Comparison of ENCODE assay signal across 9 cellular contexts in the genomic region with DNA sequence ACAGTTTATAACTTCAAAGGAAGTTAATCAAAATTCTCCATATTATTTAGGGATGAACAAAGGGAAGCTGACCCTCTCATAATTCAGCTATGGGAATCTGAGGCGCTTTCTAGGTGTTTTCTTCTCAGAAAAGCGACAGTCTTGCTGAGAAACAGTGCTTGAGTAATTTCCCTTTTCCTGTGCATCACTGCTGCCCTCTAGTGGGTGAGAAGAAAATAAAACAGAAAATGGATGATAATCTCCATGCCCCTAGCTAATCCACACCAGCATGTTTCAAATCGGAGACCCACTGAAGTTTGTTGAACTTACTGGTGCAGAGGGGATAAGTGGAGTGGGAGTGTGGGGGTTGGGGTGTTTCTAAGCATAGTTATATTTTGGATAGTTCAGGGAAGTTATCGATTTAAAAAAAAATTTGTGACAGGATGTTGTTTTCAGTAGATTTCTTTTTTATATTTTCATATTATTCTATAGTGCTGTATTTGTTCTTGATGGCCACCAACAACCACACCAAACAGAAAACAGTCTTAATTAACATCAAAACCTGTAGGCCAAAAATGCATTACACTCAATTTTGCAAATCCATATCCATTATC. TPM values are rescaled to one million over a fixed set of nuclear protein-coding genes. Genes with fewer than 3 reads are reported as not detected.
DNase-seq lines count a peak whose midpoint lies in the region; ATAC-seq, FAIRE-seq and TF ChIP-seq lines count a peak whose summit lies in the region.
"Had no signal": no experiment of that assay in that cellular context is flagged by ENCODE, and none has a peak within 500 bp of the region (broad histone marks: within the 10 kb centered on the region; RNA-seq: fewer than 3 reads in every experiment).

No MANE protein-coding gene starts in this region.

- no peak overlapping the region for H3K4me3 ChIP-seq in K562

- in situ Hi-C loops in K562 (cut with MboI): no loop called here

- peak; percentile 77 for FAIRE-seq in K562 (lab: Jason Lieb, UNC)

- intact Hi-C loops in K562 (cut with micrococcal nuclease): loop anchor here (1.0 to 2.0 kb wide), 2 partner anchors 22 to 129 kb away; a partner anchor contains a TSS

- TF ChIP-seq RAD21 in K562 (CRISPR knock-in tag; conservative IDR thresholded peaks at IDR 0.05 in 1 of 2, IDR thresholded peaks at IDR 0.05 in 1 of 2): peak; percentile 43 to 56

- H3K79me2 ChIP-seq in K562 (ENCODE audit: control insufficient read depth, insufficient read depth, low read length): peaks cover 47% of the 10 kb centered on the region

- ATAC-seq in HG03442 (IDR thresholded peaks at IDR 0.05; ENCODE audit: unreplicated experiment) (peak; percentile 42), K562 (peak; percentile 81), GM21825 (IDR thresholded peaks at IDR 0.05; ENCODE audit: unreplicated experiment) (no peak)
- peak; percentile 21 for ATAC-seq in stimulated activated naive CD8-positive, alpha-beta T cell treated with anti-CD3 and anti-CD28 coated beads, Interleukin-15, Interleukin-2, amounts not matched to agents 100 U/mL and 50 U/mL, for 24 hours

- BruUV-seq in K562 (replicated peaks; lab: Mats Ljungman, UMichigan): no TSS peak

- H3K9ac ChIP-seq in K562 (ENCODE audit: insufficient read depth in 1 of 2, low read depth in 2 of 2, low read length in 2 of 2): no peak overlapping the region

- H3K4me2 ChIP-seq in K562 (ENCODE audit: insufficient read depth, low read length): no peak overlapping the region

- peak in 4 of 6 experiments; percentile 13 to 82 (median 60) for DNase-seq in stimulated activated naive CD4-positive, alpha-beta T cell (lab: John Stamatoyannopoulos, UW)
- DNase-seq in stimulated activated naive CD4-positive, alpha-beta T cell treated with Interleukin-2 at 50 U/mL for 16 hours (lab: John Stamatoyannopoulos, UW): no peak
- DNase-seq in NOMO-1 treated with dmso at 0.1 percent for 144 hours (lab: John Stamatoyannopoulos, UW; ENCODE audit: unreplicated experiment) (peak; percentile 36), K562 (ENCODE audit: extremely low read depth in 1 of 4, low spot score in 3 of 4) (peak; percentile 24 to 74 (median 44)), iPS-NIHi7 (ENCODE audit: extremely low spot score) (peak; percentile 72)
- no peak for DNase-seq in stimulated activated naive CD8-positive, alpha-beta T cell treated with anti-CD3 and anti-CD28 coated beads, Interleukin-15, Interleukin-2, amounts not matched to agents 100 U/mL and 50 U/mL, for 24 hours

- CTCF ChIA-PET in K562 (lab: Yijun Ruan, JAX; ENCODE audit: low intra/inter-chr PET ratio): interaction anchor here (1.3 kb wide), 1 partner anchor 129 kb away, joined by 6 read pairs; no protein-coding TSS in a partner anchor

- H3K9me3 ChIP-seq in K562 (replicated peaks; ENCODE audit: control insufficient read depth, insufficient read depth, low read depth, low read length): no peaks in the 10 kb centered on the region

- TF ChIP-seq POLR2A in K562 (conservative IDR thresholded peaks at IDR 0.05): no peak

- 0 out of 2 replicates have a peak, but pooled peaks cover 4% of the 10 kb centered on the region for H4K20me1 ChIP-seq in K562 (replicated peaks; ENCODE audit: control insufficient read depth, insufficient read depth, low read length)

- WGBS in K562 (ENCODE audit: insufficient coverage, low coverage, missing lambda C conversion rate): 0% methylated on average over 4 of the region's 4 CpGs

- TF ChIP-seq EP300 in K562 (IDR thresholded peaks at IDR 0.05; ENCODE audit: low read length): no peak

- peak; percentile 57 to 68 (median 67) for TF ChIP-seq CTCF in K562 (IDR thresholded peaks at IDR 0.05 in 2 of 3, conservative IDR thresholded peaks at IDR 0.05 in 1 of 3; ENCODE audit: insufficient read depth in 2 of 3, low read depth in 1 of 3, low read length in 3 of 3)

- H3K27ac ChIP-seq in K562 (ENCODE audit: extremely low read depth, low read depth, low read length): no peak overlapping the region

- H3K27me3 ChIP-seq in K562 (ENCODE audit: control insufficient read depth in 2 of 2, insufficient read depth in 2 of 2, low read length in 2 of 2): no peaks in the 10 kb centered on the region

- H3K36me3 ChIP-seq in K562 (ENCODE audit: control insufficient read depth, insufficient read depth, low read length): peaks cover 49% of the 10 kb centered on the region; the same call in 2 of the 3 replicates

- H2AFZ ChIP-seq in K562 (ENCODE audit: low read depth, low read length): no peak overlapping the region

- POLR2A ChIA-PET in K562 (lab: Yijun Ruan, JAX): interaction anchor here (1.1 kb wide), 1 partner anchor 15 kb away, joined by 4 read pairs; no protein-coding TSS in a partner anchor

- peaks cover 0 to 5% of the 10 kb centered on the region in 2 experiments; a peak in 2 of 5 replicates for H3K4me1 ChIP-seq in K562 (replicated peaks in 1 of 2; ENCODE audit: control insufficient read depth in 2 of 2, insufficient read depth in 2 of 2, low read length in 2 of 2)

- H3K9me1 ChIP-seq in K562 (ENCODE audit: control insufficient read depth, insufficient read depth, low read length): no peaks in the 10 kb centered on the region

TF ChIP-seq in K562, 482 proteins besides CTCF, POLR2A, EP300 and RAD21 (continues in another document):
- TF ChIP-seq, protein P1, sequence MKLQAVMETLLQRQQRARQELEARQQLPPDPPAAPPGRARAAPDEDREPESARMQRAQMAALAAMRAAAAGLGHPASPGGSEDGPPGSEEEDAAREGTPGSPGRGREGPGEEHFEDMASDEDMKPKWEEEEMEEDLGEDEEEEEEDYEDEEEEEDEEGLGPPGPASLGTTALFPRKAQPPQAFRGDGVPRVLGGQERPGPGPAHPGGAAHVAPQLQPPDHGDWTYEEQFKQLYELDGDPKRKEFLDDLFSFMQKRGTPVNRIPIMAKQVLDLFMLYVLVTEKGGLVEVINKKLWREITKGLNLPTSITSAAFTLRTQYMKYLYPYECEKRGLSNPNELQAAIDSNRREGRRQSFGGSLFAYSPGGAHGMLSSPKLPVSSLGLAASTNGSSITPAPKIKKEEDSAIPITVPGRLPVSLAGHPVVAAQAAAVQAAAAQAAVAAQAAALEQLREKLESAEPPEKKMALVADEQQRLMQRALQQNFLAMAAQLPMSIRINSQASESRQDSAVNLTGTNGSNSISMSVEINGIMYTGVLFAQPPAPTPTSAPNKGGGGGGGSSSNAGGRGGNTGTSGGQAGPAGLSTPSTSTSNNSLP (IDR thresholded peaks at IDR 0.05; ENCODE audit: borderline replicate concordance, low read depth, low read length): peak; percentile 55; the same call in 1 of the 2 replicates

RNA-seq across cellular contexts. Expression of a gene that starts 21.4 kb away (rescaled TPM):
- total RNA-seq in K562 (2011; cell fraction: chromatin; rRNA removed; ENCODE audit: low replicate concordance): 33.3 and 88.1 TPM in 2 replicates
- total RNA-seq in K562 (2011; cell fraction: nucleolus; rRNA removed): 20.0 and 28.2 TPM in 2 replicates
- 41.3 and 46.6 TPM in 2 replicates for total RNA-seq in K562 (2011; cell fraction: nucleoplasm; rRNA removed)
- total RNA-seq in K562 (2014; rRNA removed) (120 and 126 TPM in 2 replicates), K562 (2014; rRNA removed; fragmentation: Illumina TruSeq; extraction: Trizol) (179 and 208 TPM in 2 replicates), K562 (2015; rRNA removed; fragmentation: Illumina TruSeq; extraction: Trizol) (212 and 222 TPM in 2 replicates), K562 (2021) (157 and 163 TPM in 2 replicates)
- polyA plus RNA-seq in K562 (2011; rRNA removed) (148 and 250 TPM in 2 replicates), K562 (2014; fragmentation: Illumina TruSeq; extraction: Trizol) (213 and 230 TPM in 2 replicates), K562 (2014; fragmentation: Nextera tagmentation; extraction: Ambion mirVana) (100 to 1,000 TPM in 1 of 2 experiments, 10 to 100 TPM in 1; 83.0 to 255 TPM), K562 (2014; rRNA removed) (124 and 135 TPM in 2 replicates)
- polyA plus RNA-seq in K562 (2011; cell fraction: cytosol; rRNA removed): 50.2 and 172 TPM in 2 replicates
- polyA plus RNA-seq in K562 (2011; cell fraction: nucleus; rRNA removed): 26.8 and 103 TPM in 2 replicates
- polyA plus RNA-seq in K562 (2012): 184 and 318 TPM in 2 replicates
- 173 and 458 TPM in 2 replicates for polyA minus RNA-seq in K562 (2011; rRNA and poly(A)+ RNA removed)
- 64.8 and 140 TPM in 2 replicates for polyA minus RNA-seq in K562 (2011; cell fraction: cytosol; rRNA and poly(A)+ RNA removed)
- polyA minus RNA-seq in K562 (2011; cell fraction: nucleus; rRNA and poly(A)+ RNA removed): 16.2 and 85.0 TPM in 2 replicates

RNA-seq across cellular contexts. Expression of a gene that starts 51.2 kb away (rescaled TPM):
- total RNA-seq in K562 (2011; cell fraction: chromatin; rRNA removed; ENCODE audit: low replicate concordance): 0.28 TPM in 1 of 2 replicates, not detected in the other
- total RNA-seq in K562 (2011; cell fraction: nucleolus; rRNA removed): not detected in 2 replicates
- total RNA-seq in K562 (2011; cell fraction: nucleoplasm; rRNA removed): not detected in 2 replicates
- 0.08 TPM in 1 of 2 replicates, not detected in the other for total RNA-seq in K562 (2014; rRNA removed)
- total RNA-seq in K562 (2014; rRNA removed; fragmentation: Illumina TruSeq; extraction: Trizol): 0.22 and 0.29 TPM in 2 replicates
- 0.11 and 0.22 TPM in 2 replicates for total RNA-seq in K562 (2015; rRNA removed; fragmentation: Illumina TruSeq; extraction: Trizol)
- total RNA-seq in K562 (2021): 0.16 and 0.18 TPM in 2 replicates
- 0.05 and 0.07 TPM in 2 replicates for polyA plus RNA-seq in K562 (2011; rRNA removed)
- polyA plus RNA-seq in K562 (2011; cell fraction: cytosol; rRNA removed): not detected in 2 replicates
- polyA plus RNA-seq in K562 (2011; cell fraction: nucleus; rRNA removed): 0.14 and 0.17 TPM in 2 replicates
- 0.21 and 0.44 TPM in 2 replicates for polyA plus RNA-seq in K562 (2012)
- 0.18 and 0.25 TPM in 2 replicates for polyA plus RNA-seq in K562 (2014; fragmentation: Illumina TruSeq; extraction: Trizol)
- under 1 TPM; 0.21 to 0.25 TPM for polyA plus RNA-seq in K562 (2014; fragmentation: Nextera tagmentation; extraction: Ambion mirVana)
- 0.19 and 0.41 TPM in 2 replicates for polyA plus RNA-seq in K562 (2014; rRNA removed)
- polyA minus RNA-seq in K562 (2011; rRNA and poly(A)+ RNA removed): 0.09 TPM in 1 of 2 replicates, not detected in the other
- polyA minus RNA-seq in K562 (2011; cell fraction: cytosol; rRNA and poly(A)+ RNA removed): not detected in 2 replicates
- polyA minus RNA-seq in K562 (2011; cell fraction: nucleus; rRNA and poly(A)+ RNA removed): 0.13 and 0.22 TPM in 2 replicates

RNA-seq across cellular contexts. Expression of a gene that starts 55.7 kb away (rescaled TPM):
- total RNA-seq in K562 (2011; cell fraction: chromatin; rRNA removed; ENCODE audit: low replicate concordance): not detected in 2 replicates
- not detected in 2 replicates for total RNA-seq in K562 (2011; cell fraction: nucleolus; rRNA removed)
- not detected in 2 replicates for total RNA-seq in K562 (2011; cell fraction: nucleoplasm; rRNA removed)
- not detected in 2 replicates for total RNA-seq in K562 (2014; rRNA removed)
- total RNA-seq in K562 (2014; rRNA removed; fragmentation: Illumina TruSeq; extraction: Trizol): not detected in 2 replicates
- total RNA-seq in K562 (2015; rRNA removed; fragmentation: Illumina TruSeq; extraction: Trizol): not detected in 2 replicates
- 0.13 and 0.16 TPM in 2 replicates for total RNA-seq in K562 (2021)
- not detected in 2 replicates for polyA plus RNA-seq in K562 (2011; rRNA removed)
- not detected in 2 replicates for polyA plus RNA-seq in K562 (2011; cell fraction: cytosol; rRNA removed)
- not detected in 2 replicates for polyA plus RNA-seq in K562 (2011; cell fraction: nucleus; rRNA removed)
- polyA plus RNA-seq in K562 (2012): 0.04 and 0.10 TPM in 2 replicates
- not detected in 2 replicates for polyA plus RNA-seq in K562 (2014; fragmentation: Illumina TruSeq; extraction: Trizol)
- polyA plus RNA-seq in K562 (2014; fragmentation: Nextera tagmentation; extraction: Ambion mirVana): under 1 TPM; 0.03 to 0.07 TPM
- not detected in 2 replicates for polyA plus RNA-seq in K562 (2014; rRNA removed)
- polyA minus RNA-seq in K562 (2011; rRNA and poly(A)+ RNA removed): not detected in 2 replicates
- not detected in 2 replicates for polyA minus RNA-seq in K562 (2011; cell fraction: cytosol; rRNA and poly(A)+ RNA removed)
- not detected in 2 replicates for polyA minus RNA-seq in K562 (2011; cell fraction: nucleus; rRNA and poly(A)+ RNA removed)
- total RNA-seq: mononuclear cell had no signal

Comparison
In these comparisons a context has a peak if more than half of its experiments do, and no peak if none do; other contexts are left out.
1. DNase-seq: peak in stimulated activated naive CD4-positive, alpha-beta T cell (4 of 6), NOMO-1 treated with dmso at 0.1 percent for 144 hours (single experiment), K562 (4 of 4) and iPS-NIHi7 (single experiment); none in stimulated activated naive CD4-positive, alpha-beta T cell treated with Interleukin-2 at 50 U/mL for 16 hours (single experiment) and stimulated activated naive CD8-positive, alpha-beta T cell treated with anti-CD3 and anti-CD28 coated beads, Interleukin-15, Interleukin-2, amounts not matched to agents 100 U/mL and 50 U/mL, for 24 hours (single experiment).